ENCODE assay signal across 8 cellular contexts in the genomic region with DNA sequence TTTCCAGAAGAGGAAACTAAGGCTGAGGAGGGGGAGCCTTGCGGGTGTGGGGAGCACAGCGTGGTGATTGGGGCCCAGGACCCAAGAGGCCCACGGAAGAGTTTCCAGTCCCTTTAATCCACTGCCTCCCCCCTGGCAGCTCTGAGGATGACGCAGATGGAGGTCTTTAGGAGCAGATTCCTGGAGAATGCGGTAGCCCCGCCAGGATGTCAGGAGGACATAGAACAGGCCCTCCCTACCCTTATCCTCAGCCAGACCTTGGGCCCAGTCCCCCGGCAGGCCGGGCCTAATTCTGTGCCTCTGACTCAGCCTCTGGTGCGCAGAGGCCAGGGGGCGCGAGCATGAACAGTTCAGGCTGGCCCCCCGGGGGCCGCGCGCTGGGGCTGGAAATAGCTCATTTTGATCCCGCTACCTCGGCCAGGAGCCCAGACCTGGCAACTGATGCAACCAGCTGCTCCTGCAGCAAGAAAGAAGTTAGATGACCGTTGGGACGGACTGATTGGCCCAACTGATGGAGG. TPM values are rescaled to one million over a fixed set of nuclear protein-coding genes. Genes with fewer than 3 reads are reported as not detected.
DNase-seq lines count a peak whose midpoint lies in the region; ATAC-seq and TF ChIP-seq lines count a peak whose summit lies in the region.

No MANE protein-coding gene starts in this region.

- no peaks in the 10 kb centered on the region for H3F3A ChIP-seq in DOHH2 (ENCODE audit: control insufficient read depth, insufficient read depth)

- peak overlapping the region; percentile 82 for H3K27ac Mint-ChIP-seq in WTC11
- H3K27ac Mint-ChIP-seq in naive thymus-derived CD4-positive, alpha-beta T cell: peak overlapping the region in 8 of 9 donors; percentile 51 to 99 (median 92)

- H3K27ac ChIP-seq in DOHH2 (ENCODE audit: low read depth, low read length): peak overlapping the region; percentile 66
- no peak overlapping the region for H3K27ac ChIP-seq in naive thymus-derived CD4-positive, alpha-beta T cell (ENCODE audit: low read depth, low read length)

- peaks cover 31% of the 10 kb centered on the region for H3K79me2 ChIP-seq in DOHH2 (ENCODE audit: control insufficient read depth, low read length)

- peak overlapping the region; percentile 80 for H3K4me3 ChIP-seq in DOHH2 (ENCODE audit: low read length)
- peak overlapping the region; percentile 99 for H3K4me3 ChIP-seq in naive thymus-derived CD4-positive, alpha-beta T cell (ENCODE audit: low read length)

- 0 out of 2 replicates have a peak, but pooled peaks cover 4% of the 10 kb centered on the region for H4K20me1 ChIP-seq in DOHH2 (ENCODE audit: control insufficient read depth, insufficient read depth, low read depth, low read length)

- H3K4me1 Mint-ChIP-seq in WTC11: peaks cover 16% of the 10 kb centered on the region
- H3K4me1 Mint-ChIP-seq in naive thymus-derived CD4-positive, alpha-beta T cell: peaks cover 13 to 42% (median 37%) of the 10 kb centered on the region in 7 donors

- CTCF ChIA-PET in WTC11 (lab: Charles Lee): interaction anchor here (0.6 to 2.9 kb wide), 6 partner anchors 9 to 29 kb away, joined by 3 to 13 read pairs (median 4); partner anchors contain the start of genes LIN37, PSENEN and U2AF1L4
- CTCF ChIA-PET in naive thymus-derived CD4-positive, alpha-beta T cell (lab: Charles Lee): no interaction called here

- H3K9me2 ChIP-seq in DOHH2 (replicated peaks; ENCODE audit: control insufficient read depth, low read length): no peaks in the 10 kb centered on the region

- peaks cover 21% of the 10 kb centered on the region for H3K4me1 ChIP-seq in DOHH2 (ENCODE audit: control insufficient read depth, low read length)
- peaks cover 10 to 35% of the 10 kb centered on the region in 2 donors for H3K4me1 ChIP-seq in naive thymus-derived CD4-positive, alpha-beta T cell (ENCODE audit: control insufficient read depth in 2 of 2, insufficient read depth in 2 of 2, low read length in 2 of 2)

- no peaks in the 10 kb centered on the region for H3K9me3 ChIP-seq in DOHH2 (ENCODE audit: control insufficient read depth, insufficient read depth, low read length)
- no peaks in the 10 kb centered on the region for H3K9me3 ChIP-seq in naive thymus-derived CD4-positive, alpha-beta T cell (ENCODE audit: control insufficient read depth in 2 of 3, low read length in 3 of 3)

- intact Hi-C loops in naive thymus-derived CD4-positive, alpha-beta T cell (cut with micrococcal nuclease): no loop called here

- DNase-seq in WTC11 (ENCODE audit: low spot score) (no peak), fibroblast of gingiva (ENCODE audit: low read depth) (peak; percentile 92), globus pallidus (ENCODE audit: low spot score) (no peak)
- peak in 3 of 9 donors; percentile 25 to 54 (median 28) for DNase-seq in naive thymus-derived CD4-positive, alpha-beta T cell

- TF ChIP-seq CTCF in DOHH2 (IDR thresholded peaks at IDR 0.05; ENCODE audit: low read depth, low read length, poor library complexity, severe bottlenecking): no peak
- TF ChIP-seq CTCF in WTC11 (IDR thresholded peaks at IDR 0.05): no peak

- H3K36me3 ChIP-seq in DOHH2 (ENCODE audit: control insufficient read depth, low read length): peaks cover 24% of the 10 kb centered on the region
- H3K36me3 ChIP-seq in naive thymus-derived CD4-positive, alpha-beta T cell (ENCODE audit: control insufficient read depth in 2 of 3, insufficient read depth in 3 of 3, low read length in 3 of 3): peaks cover 0 to 40% (median 4%) of the 10 kb centered on the region in 3 experiments

- POLR2A ChIA-PET in WTC11 (lab: Charles Lee): interaction anchor here (1.0 to 2.5 kb wide), 4 partner anchors 9 to 27 kb away, joined by 4 to 13 read pairs (median 8); partner anchors contain the start of genes LIN37, PSENEN and U2AF1L4
- POLR2A ChIA-PET in naive thymus-derived CD4-positive, alpha-beta T cell (lab: Charles Lee): interaction anchor here (0.6 to 2.7 kb wide), 5 partner anchors 9 to 358 kb away, joined by 3 to 18 read pairs (median 9); partner anchors contain the start of genes IGFLR1, LIN37, POLR2I and PSENEN

- no peaks in the 10 kb centered on the region for H3K27me3 ChIP-seq in DOHH2 (ENCODE audit: control insufficient read depth, low read length)
- peaks cover 0 to 4% of the 10 kb centered on the region in 2 donors for H3K27me3 ChIP-seq in naive thymus-derived CD4-positive, alpha-beta T cell (ENCODE audit: control insufficient read depth in 2 of 2, insufficient read depth in 2 of 2, low read length in 2 of 2)

- ATAC-seq in HG03175 (IDR thresholded peaks at IDR 0.05; ENCODE audit: unreplicated experiment): peak; percentile 7
- ATAC-seq in WTC11: peak; percentile 6
- ATAC-seq in naive thymus-derived CD4-positive, alpha-beta T cell: no peak
- ATAC-seq in GM18498 (IDR thresholded peaks at IDR 0.05; ENCODE audit: unreplicated experiment): no peak
- ATAC-seq in HG02981 (IDR thresholded peaks at IDR 0.05; ENCODE audit: unreplicated experiment): no peak

- no peaks in the 10 kb centered on the region for H3K9me3 Mint-ChIP-seq in WTC11
- peaks cover 0 to 4% (median 0%) of the 10 kb centered on the region in 11 donors for H3K9me3 Mint-ChIP-seq in naive thymus-derived CD4-positive, alpha-beta T cell

- peak overlapping the region; percentile 93 for H3K4me2 ChIP-seq in DOHH2 (ENCODE audit: low read length)

- H3K4me3 Mint-ChIP-seq in WTC11: peak overlapping the region; percentile 94
- peak overlapping the region; percentile 92 to 100 (median 96) for H3K4me3 Mint-ChIP-seq in naive thymus-derived CD4-positive, alpha-beta T cell

- H3K27me3 Mint-ChIP-seq in WTC11 (ENCODE audit: low read depth): peaks cover 23% of the 10 kb centered on the region
- H3K27me3 Mint-ChIP-seq in naive thymus-derived CD4-positive, alpha-beta T cell: peaks cover 0 to 12% (median 5%) of the 10 kb centered on the region in 5 donors

- H3K36me3 Mint-ChIP-seq in WTC11: peaks cover 10% of the 10 kb centered on the region
- peaks cover 0 to 25% (median 5%) of the 10 kb centered on the region in 5 donors for H3K36me3 Mint-ChIP-seq in naive thymus-derived CD4-positive, alpha-beta T cell

TF ChIP-seq in WTC11, 78 proteins besides CTCF, POLR2A, EP300 and RAD21:
- TF ChIP-seq, protein P1, sequence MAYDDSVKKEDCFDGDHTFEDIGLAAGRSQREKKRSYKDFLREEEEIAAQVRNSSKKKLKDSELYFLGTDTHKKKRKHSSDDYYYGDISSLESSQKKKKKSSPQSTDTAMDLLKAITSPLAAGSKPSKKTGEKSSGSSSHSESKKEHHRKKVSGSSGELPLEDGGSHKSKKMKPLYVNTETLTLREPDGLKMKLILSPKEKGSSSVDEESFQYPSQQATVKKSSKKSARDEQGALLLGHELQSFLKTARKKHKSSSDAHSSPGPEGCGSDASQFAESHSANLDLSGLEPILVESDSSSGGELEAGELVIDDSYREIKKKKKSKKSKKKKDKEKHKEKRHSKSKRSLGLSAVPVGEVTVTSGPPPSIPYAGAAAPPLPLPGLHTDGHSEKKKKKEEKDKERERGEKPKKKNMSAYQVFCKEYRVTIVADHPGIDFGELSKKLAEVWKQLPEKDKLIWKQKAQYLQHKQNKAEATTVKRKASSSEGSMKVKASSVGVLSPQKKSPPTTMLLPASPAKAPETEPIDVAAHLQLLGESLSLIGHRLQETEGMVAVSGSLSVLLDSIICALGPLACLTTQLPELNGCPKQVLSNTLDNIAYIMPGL (CRISPR knock-in tag; IDR thresholded peaks at IDR 0.05): no peak
- TF ChIP-seq NFATC4 (CRISPR knock-in tag; IDR thresholded peaks at IDR 0.05): no peak

RNA-seq across cellular contexts. Expression of gene HSPB6, which starts 0.5 kb away (rescaled TPM):
- total RNA-seq in WTC11 (2021): 1.4 to 2.5 TPM (median 1.7 TPM) in 3 replicates
- under 1 TPM in 1 of 5 experiments, not detected in 4; 0.22 TPM for total RNA-seq in naive thymus-derived CD4-positive, alpha-beta T cell
- polyA plus RNA-seq in naive thymus-derived CD4-positive, alpha-beta T cell: not detected

RNA-seq across cellular contexts. Expression of gene PROSER3, which starts 0.7 kb away (rescaled TPM):
- 32.9 to 36.7 TPM (median 36.2 TPM) in 3 replicates for total RNA-seq in WTC11 (2021)
- 10 to 100 TPM; 34.0 to 47.3 (median 39.7) TPM for total RNA-seq in naive thymus-derived CD4-positive, alpha-beta T cell
- 1 to 10 TPM; 5.4 to 6.8 TPM for polyA plus RNA-seq in naive thymus-derived CD4-positive, alpha-beta T cell

RNA-seq across cellular contexts. Expression of gene LIN37, which starts 8.9 kb away (rescaled TPM):
- total RNA-seq in WTC11 (2021): 4.7 to 6.4 TPM (median 5.6 TPM) in 3 replicates
- total RNA-seq in naive thymus-derived CD4-positive, alpha-beta T cell: 10 to 100 TPM in 4 of 5 experiments, 1 to 10 TPM in 1; 7.9 to 33.1 (median 18.9) TPM
- polyA plus RNA-seq in naive thymus-derived CD4-positive, alpha-beta T cell: 10 to 100 TPM in 1 of 2 donors, 1 to 10 TPM in 1; 6.7 to 20.6 TPM

RNA-seq across cellular contexts. Expression of gene PSENEN, which starts 11.8 kb away (rescaled TPM):
- total RNA-seq in WTC11 (2021): 80.3 to 85.3 TPM (median 84.0 TPM) in 3 replicates
- 10 to 100 TPM; 20.4 to 50.9 (median 26.3) TPM for total RNA-seq in naive thymus-derived CD4-positive, alpha-beta T cell
- polyA plus RNA-seq in naive thymus-derived CD4-positive, alpha-beta T cell: 10 to 100 TPM; 49.0 to 79.1 TPM

RNA-seq across cellular contexts. Expression of gene U2AF1L4, which starts 12.1 kb away (rescaled TPM):
- 19.7 to 20.9 TPM (median 20.8 TPM) in 3 replicates for total RNA-seq in WTC11 (2021)
- total RNA-seq in naive thymus-derived CD4-positive, alpha-beta T cell: 10 to 100 TPM; 33.7 to 86.8 (median 68.6) TPM
- 10 to 100 TPM; 75.7 to 89.7 TPM for polyA plus RNA-seq in naive thymus-derived CD4-positive, alpha-beta T cell

Comparison
In these comparisons a context has a peak if more than half of its experiments do, and no peak if none do; other contexts are left out.
1. ATAC-seq: peak in HG03175 (single experiment) and WTC11 (single experiment); none in naive thymus-derived CD4-positive, alpha-beta T cell (single experiment), GM18498 (single experiment) and HG02981 (single experiment).